8 cellular contexts compared by ENCODE assay signal in the genomic region with DNA sequence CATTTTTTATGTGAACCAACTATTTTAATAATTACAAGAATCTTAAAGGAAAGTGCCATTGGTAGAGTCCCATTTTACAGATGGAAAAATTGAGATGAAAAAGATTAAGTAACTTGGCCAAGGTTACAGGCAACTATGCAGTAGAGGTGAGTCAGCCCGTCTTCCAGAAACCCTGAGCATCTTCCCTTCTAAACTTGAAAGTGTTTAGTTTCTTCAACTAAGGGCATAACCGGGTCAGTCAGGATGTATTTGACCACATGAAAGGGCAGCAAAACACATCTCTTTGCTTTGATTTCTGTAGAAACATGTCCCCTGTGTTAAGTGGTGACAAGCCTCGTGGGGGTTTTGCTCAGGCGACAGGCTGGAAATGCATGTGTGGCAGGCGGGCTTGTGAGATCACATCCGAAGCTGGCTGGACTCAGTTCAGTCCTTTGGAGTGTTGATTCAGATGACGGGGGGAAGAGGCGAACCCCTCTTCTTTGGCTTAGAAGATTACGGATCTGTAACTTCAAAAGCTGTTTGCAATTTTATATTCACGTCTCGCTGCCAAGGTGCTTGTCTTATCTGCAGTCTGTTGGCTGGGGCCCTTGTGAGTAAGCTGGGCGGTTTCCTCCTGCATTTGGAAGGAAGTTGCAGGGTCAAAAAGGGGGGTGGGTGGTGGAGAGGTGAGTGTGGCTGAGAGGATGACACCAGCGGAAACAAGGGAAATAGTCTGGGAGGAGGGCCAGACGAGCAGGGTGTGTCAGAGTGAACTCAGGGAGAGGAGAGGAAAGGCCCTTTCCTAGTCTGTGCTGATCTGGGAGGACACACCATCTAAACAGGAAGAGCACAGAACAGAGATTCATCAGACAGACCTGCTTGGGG.
DNase-seq lines count a peak whose midpoint lies in the region; ATAC-seq and TF ChIP-seq lines count a peak whose summit lies in the region.

No MANE protein-coding gene starts in this region.

- intact Hi-C loops in prostate gland (cut with DNase I) = loop anchor here (5.0 to 10.0 kb wide), 2 partner anchors 1118 to 1205 kb away; partner anchors contain the start of gene VCAN

- H3K36me3 ChIP-seq in prostate gland (no peaks in the 10 kb centered on the region), urinary bladder (ENCODE audit: insufficient read depth) (no peaks in the 10 kb centered on the region)

- peak; percentile 66 for ATAC-seq in GM19395 (IDR thresholded peaks at IDR 0.05; ENCODE audit: unreplicated experiment)
- ATAC-seq in HG03095 (IDR thresholded peaks at IDR 0.05; ENCODE audit: unreplicated experiment) = no peak

- H3K4me1 ChIP-seq in prostate gland (replicated peaks) (no peaks in the 10 kb centered on the region), urinary bladder (ENCODE audit: insufficient read depth) (no peaks in the 10 kb centered on the region)

- TF ChIP-seq CTCF in epithelial cell of esophagus (IDR thresholded peaks at IDR 0.05; ENCODE audit: insufficient read depth, low read depth, low read length, missing control alignments) (no peak), prostate gland (IDR thresholded peaks at IDR 0.05) (no peak)

- TF ChIP-seq POLR2A in prostate gland (IDR thresholded peaks at IDR 0.05) = no peak

- no peaks in the 10 kb centered on the region for H3K27me3 ChIP-seq in prostate gland (replicated peaks; ENCODE audit: insufficient read depth)

- DNase-seq in Kasumi-1 (lab: John Stamatoyannopoulos, UW) (peak; percentile 50 to 68), epithelial cell of esophagus (ENCODE audit: low read depth) (peak; percentile 99), prostate gland (ENCODE audit: low spot score) (peak; percentile 70), DMS114 treated with DMSO at 0.1 percent for 48 hours (lab: John Stamatoyannopoulos, UW; ENCODE audit: unreplicated experiment) (no peak)
- peak; percentile 82 for DNase-seq in activated CD8-positive, alpha-beta memory T cell treated with anti-CD3 and anti-CD28 coated beads for 24 hours

- 6% methylated on average over 14 of the region's 14 CpGs for WGBS in prostate gland
- WGBS in urinary bladder = 10% methylated on average over 14 of the region's 14 CpGs

- H3K4me3 ChIP-seq in epithelial cell of esophagus (ENCODE audit: low read length) = no peak overlapping the region
- no peak overlapping the region for H3K4me3 ChIP-seq in prostate gland
- no peak overlapping the region for H3K4me3 ChIP-seq in urinary bladder (ENCODE audit: low read depth, low read length)

- H3K27ac ChIP-seq in prostate gland = peak overlapping the region in 1 of 2 donors; percentile 37
- H3K27ac ChIP-seq in urinary bladder (ENCODE audit: low read depth) = peak overlapping the region; percentile 70

- H3K9me3 ChIP-seq in prostate gland = no peaks in the 10 kb centered on the region
